Comparison of ENCODE assay signal across 8 cellular contexts in the genomic region with DNA sequence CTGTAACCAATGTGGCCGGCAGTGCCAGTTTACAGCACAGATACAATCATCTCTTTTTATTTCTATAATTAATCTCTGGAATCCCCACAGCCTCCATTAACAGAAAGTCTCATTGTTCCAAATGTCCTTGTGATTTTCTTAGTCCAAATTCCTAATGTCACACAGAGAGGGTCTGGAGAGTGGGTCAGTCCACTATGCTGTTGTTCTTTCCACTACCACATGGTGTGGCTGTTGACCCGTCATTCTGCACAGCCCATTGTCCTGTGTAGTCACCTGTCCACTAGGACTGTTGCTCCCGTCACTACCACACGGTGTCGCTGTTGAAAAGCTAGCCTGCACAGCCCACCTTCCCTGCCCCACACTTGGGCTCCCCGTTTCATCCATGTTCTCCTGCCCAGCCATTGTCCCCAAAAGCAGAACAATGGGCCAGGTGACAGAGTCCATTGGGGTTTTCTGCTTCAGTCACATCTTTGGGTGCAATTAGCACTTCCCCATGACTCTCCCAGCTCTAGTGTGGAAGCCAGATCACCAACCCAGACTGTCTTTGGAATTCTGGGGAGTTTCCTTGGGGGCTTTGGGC. TPM values are rescaled to one million over a fixed set of nuclear protein-coding genes. Genes with fewer than 3 reads are reported as not detected.
DNase-seq lines count a peak whose midpoint lies in the region; ATAC-seq, FAIRE-seq and TF ChIP-seq lines count a peak whose summit lies in the region.

No MANE protein-coding gene starts in this region.

- peak; percentile 31 for DNase-seq in CMK (ENCODE audit: low read depth)
- DNase-seq in HFF-Myc (ENCODE audit: extremely low read depth, low read depth): no peak
- DNase-seq in activated CD8-positive, alpha-beta T cell treated with anti-CD3 and anti-CD28 coated beads, Interleukin-2, amount 10 ng/mL, durations not matched to agents 7 days and 5 days: peak; percentile 39
- DNase-seq in kidney: no peak
- DNase-seq in epidermal melanocyte (ENCODE audit: insufficient read length, low spot score): no peak

- no peak overlapping the region for H3K4me3 Mint-ChIP-seq in activated CD8-positive, alpha-beta T cell treated with anti-CD3 and anti-CD28 coated beads, Interleukin-2, amount 10 ng/mL, durations not matched to agents 7 days and 5 days

- CTCF ChIA-PET in activated CD8-positive, alpha-beta T cell treated with anti-CD3 and anti-CD28 coated beads, Interleukin-2, amount 10 ng/mL, durations not matched to agents 7 days and 5 days (lab: Charles Lee): interaction anchor here (1.1 kb wide), 1 partner anchor 96 kb away, joined by 3 read pairs; no protein-coding TSS in a partner anchor

- peaks cover 3 to 6% of the 10 kb centered on the region in 2 donors for H3K9me3 ChIP-seq in kidney (ENCODE audit: control insufficient read depth in 1 of 2, low read length in 2 of 2)

- H3K27me3 Mint-ChIP-seq in activated CD8-positive, alpha-beta T cell treated with anti-CD3 and anti-CD28 coated beads, Interleukin-2, amount 10 ng/mL, durations not matched to agents 7 days and 5 days (ENCODE audit: low read depth): peaks cover 9% of the 10 kb centered on the region

- H3K36me3 ChIP-seq in kidney (ENCODE audit: control insufficient read depth in 1 of 2, insufficient read depth in 2 of 2, low read length in 2 of 2): no peaks in the 10 kb centered on the region

- no peak overlapping the region for H3K4me3 ChIP-seq in HFF-Myc (replicated peaks; ENCODE audit: low read depth, low read length)
- H3K4me3 ChIP-seq in kidney (ENCODE audit: low read length in 2 of 2): no peak overlapping the region

- no peak for FAIRE-seq in kidney (lab: Jason Lieb, UNC)

- no peak overlapping the region for H3K9ac ChIP-seq in kidney (ENCODE audit: low read length in 2 of 2)

- H3K27ac ChIP-seq in kidney (ENCODE audit: low read depth in 2 of 2, low read length in 2 of 2): no peak overlapping the region

- peak; percentile 19 for ATAC-seq in activated CD8-positive, alpha-beta T cell treated with anti-CD3 and anti-CD28 coated beads, Interleukin-2, amount 10 ng/mL, durations not matched to agents 7 days and 5 days
- ATAC-seq in GM19463 (IDR thresholded peaks at IDR 0.05; ENCODE audit: unreplicated experiment) (no peak), GM18502 (IDR thresholded peaks at IDR 0.05; ENCODE audit: poor library complexity, unreplicated experiment) (no peak), HG03342 (IDR thresholded peaks at IDR 0.05; ENCODE audit: unreplicated experiment) (no peak)

- H3K4me1 ChIP-seq in kidney (ENCODE audit: control insufficient read depth in 1 of 2, insufficient read depth in 1 of 2, low read depth in 1 of 2, low read length in 2 of 2): peaks cover 0 to under 1% of the 10 kb centered on the region in 2 donors

- no peaks in the 10 kb centered on the region for H3K36me3 Mint-ChIP-seq in activated CD8-positive, alpha-beta T cell treated with anti-CD3 and anti-CD28 coated beads, Interleukin-2, amount 10 ng/mL, durations not matched to agents 7 days and 5 days (ENCODE audit: low read depth)

- intact Hi-C loops in kidney (cut with DNase I): no loop called here

- H3K4me1 Mint-ChIP-seq in activated CD8-positive, alpha-beta T cell treated with anti-CD3 and anti-CD28 coated beads, Interleukin-2, amount 10 ng/mL, durations not matched to agents 7 days and 5 days (ENCODE audit: low read depth): no peaks in the 10 kb centered on the region

- H3K9me3 Mint-ChIP-seq in activated CD8-positive, alpha-beta T cell treated with anti-CD3 and anti-CD28 coated beads, Interleukin-2, amount 10 ng/mL, durations not matched to agents 7 days and 5 days (ENCODE audit: insufficient read depth): peaks cover 8% of the 10 kb centered on the region

- no peak overlapping the region for H3K27ac Mint-ChIP-seq in activated CD8-positive, alpha-beta T cell treated with anti-CD3 and anti-CD28 coated beads, Interleukin-2, amount 10 ng/mL, durations not matched to agents 7 days and 5 days

- POLR2A ChIA-PET in activated CD8-positive, alpha-beta T cell treated with anti-CD3 and anti-CD28 coated beads, Interleukin-2, amount 10 ng/mL, durations not matched to agents 7 days and 5 days (lab: Charles Lee): no interaction called here

- TF ChIP-seq CTCF in HFF-Myc (IDR thresholded peaks at IDR 0.05; ENCODE audit: low read depth, low read length, missing control alignments) (peak; percentile 68), kidney (IDR thresholded peaks at IDR 0.05; ENCODE audit: borderline replicate concordance, extremely low read depth, insufficient read depth) (peak; percentile 66)

RNA-seq across cellular contexts. Expression of gene LBP, which starts 8.6 kb away (rescaled TPM):
- not detected for total RNA-seq in activated CD8-positive, alpha-beta T cell treated with anti-CD3 and anti-CD28 coated beads, Interleukin-2, amount 10 ng/mL, durations not matched to agents 7 days and 5 days
- 2.3 TPM for total RNA-seq in kidney
- polyA plus RNA-seq in kidney (ENCODE audit: insufficient read depth, low read depth, low replicate concordance): 1.2 TPM

RNA-seq across cellular contexts. Expression of gene BPI, which starts 33.7 kb away (rescaled TPM):
- not detected for total RNA-seq in activated CD8-positive, alpha-beta T cell treated with anti-CD3 and anti-CD28 coated beads, Interleukin-2, amount 10 ng/mL, durations not matched to agents 7 days and 5 days
- total RNA-seq in kidney: 0.16 TPM
- 1.5 TPM for polyA plus RNA-seq in kidney (ENCODE audit: insufficient read depth, low read depth, low replicate concordance)

Comparison
In these comparisons a context has a peak if more than half of its experiments do, and no peak if none do; other contexts are left out.
1. DNase-seq: peak in CMK (single experiment) and activated CD8-positive, alpha-beta T cell treated with anti-CD3 and anti-CD28 coated beads, Interleukin-2, amount 10 ng/mL, durations not matched to agents 7 days and 5 days (single experiment); none in HFF-Myc (single experiment), kidney (single experiment) and epidermal melanocyte (single experiment).